In genomic region chr2:157853820-157854219, GRCh38 we compare ENCODE assay signal across 18 cellular contexts.
"Had no signal": no experiment of that assay in that cellular context is flagged by ENCODE, and none has a peak within 500 bp of the region (broad histone marks: within the 10 kb centered on the region; RNA-seq: fewer than 3 reads in every experiment).

No MANE protein-coding gene starts in this region.

- H3K4me2 ChIP-seq: hepatocyte had no signal

- H3K4me1 Mint-ChIP-seq: nephron; stimulated activated memory B cell treated with anti-CD40 and anti-IgM and Interleukin-4, amounts not matched to agents 10 μg/mL and 1 μg/mL and 100 μg/mL, for 72 hours had no signal

- ATAC-seq: activated CD8-positive, alpha-beta T cell treated with anti-CD3 and anti-CD28 coated beads, Interleukin-2, amount 10 ng/mL, durations not matched to agents 7 days and 5 days; pancreas; stimulated activated memory B cell treated with anti-CD40 and anti-IgM and Interleukin-4, amounts not matched to agents 10 μg/mL and 1 μg/mL and 100 μg/mL, for 72 hours had no signal

- H2AFZ ChIP-seq: hepatocyte had no signal

- H3K27ac Mint-ChIP-seq: activated CD4-positive, alpha-beta T cell treated with anti-CD3 and anti-CD28 coated beads, Interleukin-2, amount 10 ng/mL, durations not matched to agents 7 days and 5 days; activated CD8-positive, alpha-beta T cell treated with anti-CD3 and anti-CD28 coated beads, Interleukin-2, amount 10 ng/mL, durations not matched to agents 7 days and 5 days; memory B cell; nephron; stimulated activated memory B cell treated with anti-CD40 and anti-IgM and Interleukin-4, amounts not matched to agents 10 μg/mL and 1 μg/mL and 100 μg/mL, for 72 hours had no signal

- H3K9me3 ChIP-seq: neutrophil, pancreas, right lobe of liver, upper lobe of left lung had no signal

- H3K9me3 Mint-ChIP-seq: memory B cell; nephron; stimulated activated memory B cell treated with anti-CD40 and anti-IgM and Interleukin-4, amounts not matched to agents 10 μg/mL and 1 μg/mL and 100 μg/mL, for 72 hours had no signal

- DNase-seq: activated CD4-positive, alpha-beta T cell treated with anti-CD3 and anti-CD28 coated beads, Interleukin-2, amount 10 ng/mL, durations not matched to agents 7 days and 5 days; activated CD8-positive, alpha-beta T cell treated with anti-CD3 and anti-CD28 coated beads, Interleukin-2, amount 10 ng/mL, durations not matched to agents 7 days and 5 days; amygdala; kidney glomerular epithelial cell; pancreas; right lobe of liver; stimulated activated CD4-positive, alpha-beta T cell treated with anti-CD3 and anti-CD28 coated beads, Interleukin-2, amount 100 ng/mL, for 24 hours; SW 1271; T-helper 2 cell; upper lobe of left lung had no signal

- H3K36me3 ChIP-seq: neutrophil, pancreas, right lobe of liver had no signal

- H3K4me3 Mint-ChIP-seq: activated CD4-positive, alpha-beta T cell treated with anti-CD3 and anti-CD28 coated beads, Interleukin-2, amount 10 ng/mL, durations not matched to agents 7 days and 5 days; activated CD8-positive, alpha-beta T cell treated with anti-CD3 and anti-CD28 coated beads, Interleukin-2, amount 10 ng/mL, durations not matched to agents 7 days and 5 days; memory B cell; nephron; stimulated activated memory B cell treated with anti-CD40 and anti-IgM and Interleukin-4, amounts not matched to agents 10 μg/mL and 1 μg/mL and 100 μg/mL, for 72 hours had no signal

- H3K27me3 Mint-ChIP-seq: activated CD4-positive, alpha-beta T cell treated with anti-CD3 and anti-CD28 coated beads, Interleukin-2, amount 10 ng/mL, durations not matched to agents 7 days and 5 days; memory B cell; stimulated activated memory B cell treated with anti-CD40 and anti-IgM and Interleukin-4, amounts not matched to agents 10 μg/mL and 1 μg/mL and 100 μg/mL, for 72 hours had no signal

- FAIRE-seq: endometrium, pancreas had no signal

- H3K27me3 ChIP-seq: hepatocyte, neutrophil, pancreas, right lobe of liver, upper lobe of left lung had no signal

- H3K27ac ChIP-seq: hepatocyte, neutrophil, pancreas, right lobe of liver, SK-N-MC, skin epidermis, upper lobe of left lung had no signal

- H3K4me3 ChIP-seq: hepatocyte, pancreas, right lobe of liver, SK-N-MC, skin epidermis, upper lobe of left lung had no signal
